8 cellular contexts compared by ENCODE assay signal in the genomic region with DNA sequence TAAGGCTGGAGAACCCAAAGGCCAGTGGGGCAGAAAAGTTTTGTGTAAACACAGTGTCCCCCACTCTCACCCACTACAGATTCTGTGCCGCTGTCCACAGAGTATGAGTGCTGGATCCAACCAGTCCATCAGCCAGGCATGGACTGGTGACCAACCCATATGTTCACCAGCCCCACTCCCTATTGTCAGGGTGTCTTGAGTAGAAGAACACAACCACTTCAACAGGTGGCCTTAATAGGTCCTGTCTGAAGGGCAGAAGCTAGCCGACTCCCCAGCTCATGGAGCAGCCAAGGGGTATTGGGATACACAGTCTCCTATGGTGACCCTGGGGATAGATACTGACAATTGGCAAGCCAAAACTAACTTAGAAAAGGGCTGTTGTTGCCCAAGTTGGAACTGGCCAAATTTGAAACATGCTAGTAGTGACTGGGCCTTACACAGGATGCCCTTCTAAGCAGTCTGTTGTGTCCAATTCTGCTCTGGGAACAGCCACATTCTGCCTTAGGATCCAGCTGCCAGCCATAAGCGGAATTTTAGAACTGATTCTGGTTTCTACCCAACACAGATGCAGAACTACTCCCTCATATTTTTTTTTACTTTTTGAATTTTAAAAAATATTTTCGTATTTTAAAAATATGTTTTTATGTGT. TPM values are rescaled to one million over a fixed set of nuclear protein-coding genes. Genes with fewer than 3 reads are reported as not detected.
DNase-seq lines count a peak whose midpoint lies in the region; ATAC-seq, FAIRE-seq and TF ChIP-seq lines count a peak whose summit lies in the region.

No MANE protein-coding gene starts in this region.

- ATAC-seq in natural killer cell treated with Interleukin-12 subunit alpha and Interleukin-12 subunit beta and Interleukin-15 and Interleukin-18, amount 100 ng/mL, for 72 hours: peak; percentile 31 to 52
- ATAC-seq in natural killer cell: no peak
- no peak for ATAC-seq in HG03097 (IDR thresholded peaks at IDR 0.05; ENCODE audit: low FRiP score, unreplicated experiment)
- ATAC-seq in GM19467 (IDR thresholded peaks at IDR 0.05; ENCODE audit: unreplicated experiment): no peak

- H3K14ac ChIP-seq in mesenchymal stem cell (ENCODE audit: low read length in 2 of 2): no peak overlapping the region

- WGBS in mesenchymal stem cell: 100% methylated on average over 2 of the region's 4 CpGs

- no peak overlapping the region for H3K4me3 Mint-ChIP-seq in natural killer cell treated with Interleukin-12 subunit alpha and Interleukin-12 subunit beta and Interleukin-15 and Interleukin-18, amount 100 ng/mL, for 72 hours
- no peak overlapping the region for H3K4me3 Mint-ChIP-seq in natural killer cell
- H3K4me3 Mint-ChIP-seq in astrocyte (ENCODE audit: unreplicated experiment): no peak overlapping the region

- H3K9me3 Mint-ChIP-seq in natural killer cell treated with Interleukin-12 subunit alpha and Interleukin-12 subunit beta and Interleukin-15 and Interleukin-18, amount 100 ng/mL, for 72 hours: no peaks in the 10 kb centered on the region
- H3K9me3 Mint-ChIP-seq in natural killer cell (no peaks in the 10 kb centered on the region), astrocyte (ENCODE audit: unreplicated experiment) (no peaks in the 10 kb centered on the region)

- no peak overlapping the region for H2BK12ac ChIP-seq in mesenchymal stem cell (ENCODE audit: low read length in 2 of 2)

- H3K27ac Mint-ChIP-seq in natural killer cell treated with Interleukin-12 subunit alpha and Interleukin-12 subunit beta and Interleukin-15 and Interleukin-18, amount 100 ng/mL, for 72 hours: no peak overlapping the region
- no peak overlapping the region for H3K27ac Mint-ChIP-seq in natural killer cell
- H3K27ac Mint-ChIP-seq in astrocyte (ENCODE audit: unreplicated experiment): peak overlapping the region; percentile 82

- H3K27ac ChIP-seq in astrocyte (ENCODE audit: low read depth, low read length): peak overlapping the region; percentile 94
- H3K27ac ChIP-seq in mesenchymal stem cell (ENCODE audit: low read length, poor library complexity, severe bottlenecking): peak overlapping the region; percentile 53
- peak overlapping the region; percentile 79 for H3K27ac ChIP-seq in vagina

- H2BK5ac ChIP-seq in mesenchymal stem cell (ENCODE audit: low read depth, low read length, poor library complexity, severe bottlenecking): no peak overlapping the region

- H2AFZ ChIP-seq in astrocyte (ENCODE audit: low read depth, low read length) (peak overlapping the region; percentile 13), mesenchymal stem cell (ENCODE audit: low read depth, low read length) (no peak overlapping the region)

- intact Hi-C loops in natural killer cell (cut with micrococcal nuclease): no loop called here
- intact Hi-C loops in vagina (cut with DNase I): loop anchor here (1.0 kb wide), 1 partner anchor 30 kb away; no protein-coding TSS in a partner anchor

- no peaks in the 10 kb centered on the region for H3K36me3 Mint-ChIP-seq in natural killer cell treated with Interleukin-12 subunit alpha and Interleukin-12 subunit beta and Interleukin-15 and Interleukin-18, amount 100 ng/mL, for 72 hours
- H3K36me3 Mint-ChIP-seq in natural killer cell (no peaks in the 10 kb centered on the region), astrocyte (ENCODE audit: low read depth, unreplicated experiment) (no peaks in the 10 kb centered on the region)

- H3K23ac ChIP-seq in mesenchymal stem cell (ENCODE audit: low read length in 2 of 2): no peak overlapping the region

- TF ChIP-seq CTCF in natural killer cell (IDR thresholded peaks at IDR 0.05): no peak
- no peak for TF ChIP-seq CTCF in astrocyte (IDR thresholded peaks at IDR 0.05; ENCODE audit: insufficient read depth, low read depth, low read length)
- TF ChIP-seq CTCF in vagina (IDR thresholded peaks at IDR 0.05): no peak

- H2BK15ac ChIP-seq in mesenchymal stem cell (ENCODE audit: low read depth, poor library complexity, severe bottlenecking): no peak overlapping the region

- H3K4me1 Mint-ChIP-seq in natural killer cell treated with Interleukin-12 subunit alpha and Interleukin-12 subunit beta and Interleukin-15 and Interleukin-18, amount 100 ng/mL, for 72 hours (ENCODE audit: low read depth in 2 of 2): no peaks in the 10 kb centered on the region
- H3K4me1 Mint-ChIP-seq in natural killer cell: no peaks in the 10 kb centered on the region
- H3K4me1 Mint-ChIP-seq in astrocyte (ENCODE audit: low read depth, unreplicated experiment): peaks cover 26% of the 10 kb centered on the region

- no peaks in the 10 kb centered on the region for H3K79me2 ChIP-seq in astrocyte (ENCODE audit: insufficient read depth, low read length)

- no peak overlapping the region for H3K4ac ChIP-seq in mesenchymal stem cell (ENCODE audit: low read depth in 1 of 2, low read length in 2 of 2)

- no peaks in the 10 kb centered on the region for H3K79me1 ChIP-seq in mesenchymal stem cell (replicated peaks; ENCODE audit: low read length, poor library complexity, severe bottlenecking)

- H3K9me3 ChIP-seq in astrocyte (ENCODE audit: insufficient read depth, low read depth, low read length): no peaks in the 10 kb centered on the region
- H3K9me3 ChIP-seq in mesenchymal stem cell (ENCODE audit: control insufficient read depth, low read length): no peaks in the 10 kb centered on the region
- H3K9me3 ChIP-seq in vagina: no peaks in the 10 kb centered on the region

- no peaks in the 10 kb centered on the region for H3K27me3 ChIP-seq in astrocyte (ENCODE audit: insufficient read depth, low read length)
- no peaks in the 10 kb centered on the region for H3K27me3 ChIP-seq in mesenchymal stem cell (ENCODE audit: control insufficient read depth in 1 of 2, insufficient read depth in 1 of 2, low read length in 2 of 2)
- H3K27me3 ChIP-seq in vagina: no peaks in the 10 kb centered on the region

- no peaks in the 10 kb centered on the region for H4K20me1 ChIP-seq in astrocyte (ENCODE audit: insufficient read depth, low read length)

- H3K36me3 ChIP-seq in astrocyte (ENCODE audit: insufficient read depth, low read length): no peaks in the 10 kb centered on the region
- no peaks in the 10 kb centered on the region for H3K36me3 ChIP-seq in mesenchymal stem cell (ENCODE audit: control insufficient read depth in 1 of 2, insufficient read depth in 2 of 2, low read depth in 1 of 2, low read length in 2 of 2)
- H3K36me3 ChIP-seq in vagina: no peaks in the 10 kb centered on the region

- H3K4me2 ChIP-seq in astrocyte (ENCODE audit: low read length): peak overlapping the region; percentile 35
- no peak overlapping the region for H3K4me2 ChIP-seq in mesenchymal stem cell (ENCODE audit: low read length, poor library complexity, severe bottlenecking)

- H4K8ac ChIP-seq in mesenchymal stem cell (ENCODE audit: low read length): no peak overlapping the region

- H3K9ac ChIP-seq in astrocyte (ENCODE audit: low read length) (peak overlapping the region; percentile 40), mesenchymal stem cell (ENCODE audit: low read length) (no peak overlapping the region)

- no peak for DNase-seq in natural killer cell treated with Interleukin-12 subunit alpha and Interleukin-12 subunit beta and Interleukin-15 and Interleukin-18, amount 100 ng/mL, for 72 hours (ENCODE audit: low spot score)
- DNase-seq in natural killer cell: no peak
- peak; percentile 39 for DNase-seq in astrocyte (ENCODE audit: low read depth)
- peak; percentile 26 for DNase-seq in mesenchymal stem cell
- DNase-seq in vagina (ENCODE audit: extremely low spot score in 2 of 2): no peak
- no peak for DNase-seq in stimulated activated CD4-positive, alpha-beta T cell treated with anti-CD3 and anti-CD28 coated beads, Interleukin-4, amount 100 ng/mL, for 4 hours

- H3K27me3 Mint-ChIP-seq in natural killer cell treated with Interleukin-12 subunit alpha and Interleukin-12 subunit beta and Interleukin-15 and Interleukin-18, amount 100 ng/mL, for 72 hours: peaks cover 8 to 13% of the 10 kb centered on the region in 2 donors
- peaks cover 7 to 10% of the 10 kb centered on the region in 2 donors for H3K27me3 Mint-ChIP-seq in natural killer cell (ENCODE audit: low read depth in 2 of 2)
- no peaks in the 10 kb centered on the region for H3K27me3 Mint-ChIP-seq in astrocyte (ENCODE audit: low read depth, unreplicated experiment)

- peak overlapping the region; percentile 10 for H2AK5ac ChIP-seq in mesenchymal stem cell (ENCODE audit: low read length, severe bottlenecking)

- H3K4me3 ChIP-seq in astrocyte (ENCODE audit: insufficient read depth, low read depth, low read length) (no peak overlapping the region), mesenchymal stem cell (ENCODE audit: insufficient read depth in 1 of 2, low read depth in 1 of 2, low read length in 2 of 2) (no peak overlapping the region), vagina (no peak overlapping the region)

- H4K91ac ChIP-seq in mesenchymal stem cell (ENCODE audit: low read length): no peak overlapping the region

- no peak overlapping the region for H3K18ac ChIP-seq in mesenchymal stem cell (ENCODE audit: low read depth in 1 of 2, low read length in 2 of 2)

- no peak for FAIRE-seq in astrocyte (lab: Jason Lieb, UNC)

- H2BK120ac ChIP-seq in mesenchymal stem cell (ENCODE audit: low read depth, low read length): no peak overlapping the region

- H3K4me1 ChIP-seq in astrocyte (ENCODE audit: insufficient read depth, low read length) (peaks cover 20% of the 10 kb centered on the region), mesenchymal stem cell (ENCODE audit: control insufficient read depth, insufficient read depth, low read depth, low read length) (peaks cover 12% of the 10 kb centered on the region), vagina (peaks cover 39% of the 10 kb centered on the region)

- TF ChIP-seq POLR2A in vagina (IDR thresholded peaks at IDR 0.05): no peak

RNA-seq across cellular contexts. Expression of gene PGM2L1, which starts 19.8 kb away (rescaled TPM):
- total RNA-seq in natural killer cell treated with Interleukin-12 subunit alpha and Interleukin-12 subunit beta and Interleukin-15 and Interleukin-18, amount 100 ng/mL, for 72 hours: 1 to 10 TPM; 1.4 to 2.4 TPM
- total RNA-seq in natural killer cell: 1 to 10 TPM; 4.4 to 8.0 (median 6.6) TPM
- total RNA-seq in astrocyte: 41.0 and 43.6 TPM in 2 replicates
- 2.2 TPM for polyA plus RNA-seq in mesenchymal stem cell (2013, experiment 1 of 2)
- polyA plus RNA-seq in mesenchymal stem cell (2013, experiment 2 of 2): 2.1 TPM
- 10.6 TPM for total RNA-seq in vagina

RNA-seq across cellular contexts. Expression of gene KCNE3, which starts 49.4 kb away (rescaled TPM):
- total RNA-seq in natural killer cell treated with Interleukin-12 subunit alpha and Interleukin-12 subunit beta and Interleukin-15 and Interleukin-18, amount 100 ng/mL, for 72 hours: under 1 TPM; 0.10 to 0.73 TPM
- 1 to 10 TPM in 2 of 3 donors, under 1 TPM in 1; 0.82 to 3.6 (median 1.3) TPM for total RNA-seq in natural killer cell
- total RNA-seq in astrocyte: 0.31 and 0.59 TPM in 2 replicates
- 0.50 TPM for polyA plus RNA-seq in mesenchymal stem cell (2013, experiment 1 of 2)
- 0.51 TPM for polyA plus RNA-seq in mesenchymal stem cell (2013, experiment 2 of 2)
- 5.2 TPM for total RNA-seq in vagina

Comparison
In these comparisons a context has a peak if more than half of its experiments do, and no peak if none do; other contexts are left out.
1. ATAC-seq: peak in natural killer cell treated with Interleukin-12 subunit alpha and Interleukin-12 subunit beta and Interleukin-15 and Interleukin-18, amount 100 ng/mL, for 72 hours (2 of 2); none in natural killer cell (0 of 3), HG03097 (single experiment) and GM19467 (single experiment).
2. DNase-seq: peak in astrocyte (single experiment) and mesenchymal stem cell (single experiment); none in natural killer cell treated with Interleukin-12 subunit alpha and Interleukin-12 subunit beta and Interleukin-15 and Interleukin-18, amount 100 ng/mL, for 72 hours (single experiment), natural killer cell (single experiment), vagina (0 of 2) and stimulated activated CD4-positive, alpha-beta T cell treated with anti-CD3 and anti-CD28 coated beads, Interleukin-4, amount 100 ng/mL, for 4 hours (0 of 2).
3. Peak in every context shown above with its lines, with median percentiles within 50 percentile points of each other: H3K27ac ChIP-seq.